ENCODE assay signal across 9 cellular contexts in genomic region chr20:50303573-50304500, GRCh38.
A peak's percentile ranks its signal among the peaks of the same experiment; 100 is the strongest.
DNase-seq lines count a peak whose midpoint lies in the region; FAIRE-seq and TF ChIP-seq lines count a peak whose summit lies in the region.
"Had no signal": no experiment of that assay in that cellular context is flagged by ENCODE, and none has a peak within 500 bp of the region (broad histone marks: within the 10 kb centered on the region; RNA-seq: fewer than 3 reads in every experiment).

No MANE protein-coding gene starts in this region.

- H3K4me1 Mint-ChIP-seq in neural progenitor cell, result peaks cover 22% of the 10 kb centered on the region
- H3K4me1 Mint-ChIP-seq in activated T-helper 2 cell treated with anti-CD3 and anti-CD28 coated beads, Interferon-gamma antibody, Interleukin-2, Interleukin-4, amounts not matched to agents 10 μg/mL and 5 μg/mL and 100 μg/mL, durations not matched to agents 14 hours and 24 hours and 36 hours (ENCODE audit: low read depth), result peaks cover 2% of the 10 kb centered on the region
- H3K4me1 Mint-ChIP-seq in activated naive CD4-positive, alpha-beta T cell treated with anti-CD3 and anti-CD28 coated beads, Interleukin-2, amount 10 ng/mL, durations not matched to agents 7 days and 5 days, result peaks cover 11% of the 10 kb centered on the region

- H3K27me3 ChIP-seq in neural progenitor cell, result no peaks in the 10 kb centered on the region

- H3K9ac ChIP-seq in neural progenitor cell, result no peak overlapping the region

- no peaks in the 10 kb centered on the region for H3K9me3 ChIP-seq in neural progenitor cell (ENCODE audit: low read depth)

- H3K36me3 Mint-ChIP-seq in neural progenitor cell, result no peaks in the 10 kb centered on the region
- no peaks in the 10 kb centered on the region for H3K36me3 Mint-ChIP-seq in activated T-helper 2 cell treated with anti-CD3 and anti-CD28 coated beads, Interferon-gamma antibody, Interleukin-2, Interleukin-4, amounts not matched to agents 10 μg/mL and 5 μg/mL and 100 μg/mL, durations not matched to agents 14 hours and 24 hours and 36 hours (ENCODE audit: low read depth)
- no peaks in the 10 kb centered on the region for H3K36me3 Mint-ChIP-seq in activated naive CD4-positive, alpha-beta T cell treated with anti-CD3 and anti-CD28 coated beads, Interleukin-2, amount 10 ng/mL, durations not matched to agents 7 days and 5 days

- H3K4me1 ChIP-seq in neural progenitor cell, result peaks cover 2% of the 10 kb centered on the region

- H2AFZ ChIP-seq in neural progenitor cell (replicated peaks), result no peak overlapping the region

- peak overlapping the region; percentile 31 for H3K27ac Mint-ChIP-seq in neural progenitor cell
- no peak overlapping the region for H3K27ac Mint-ChIP-seq in activated T-helper 2 cell treated with anti-CD3 and anti-CD28 coated beads, Interferon-gamma antibody, Interleukin-2, Interleukin-4, amounts not matched to agents 10 μg/mL and 5 μg/mL and 100 μg/mL, durations not matched to agents 14 hours and 24 hours and 36 hours
- no peak overlapping the region for H3K27ac Mint-ChIP-seq in activated naive CD4-positive, alpha-beta T cell treated with anti-CD3 and anti-CD28 coated beads, Interleukin-2, amount 10 ng/mL, durations not matched to agents 7 days and 5 days

- H3K4me3 ChIP-seq in neural progenitor cell, result no peak overlapping the region

- no peak for TF ChIP-seq CTCF in neural progenitor cell (IDR thresholded peaks at IDR 0.05)

- peak; percentile 44 for DNase-seq in CD1c-positive myeloid dendritic cell (ENCODE audit: extremely low spot score)
- peak; percentile 86 for DNase-seq in NCI-H510A treated with DMSO at 0.1 percent for 48 hours (lab: John Stamatoyannopoulos, UW)
- DNase-seq in epidermal melanocyte (ENCODE audit: insufficient read length, low spot score), result peak; percentile 51
- no peak for DNase-seq in neural progenitor cell (ENCODE audit: low spot score)
- DNase-seq in frontal cortex (ENCODE audit: low spot score in 2 of 2), result no peak
- no peak for DNase-seq in central memory CD4-positive, alpha-beta T cell
- DNase-seq in activated T-helper 2 cell treated with anti-CD3 and anti-CD28 coated beads, Interferon-gamma antibody, Interleukin-2, Interleukin-4, amounts not matched to agents 10 μg/mL and 5 μg/mL and 100 μg/mL, durations not matched to agents 14 hours and 24 hours and 36 hours (ENCODE audit: low spot score), result no peak
- DNase-seq in activated naive CD4-positive, alpha-beta T cell treated with anti-CD3 and anti-CD28 coated beads, Interleukin-2, amount 10 ng/mL, durations not matched to agents 7 days and 5 days, result no peak

- H4K20me1 ChIP-seq in neural progenitor cell (ENCODE audit: low read depth), result no peaks in the 10 kb centered on the region

- CTCF ChIA-PET in activated naive CD4-positive, alpha-beta T cell treated with anti-CD3 and anti-CD28 coated beads, Interleukin-2, amount 10 ng/mL, durations not matched to agents 7 days and 5 days (lab: Charles Lee), result no interaction called here

- H3K27me3 Mint-ChIP-seq in neural progenitor cell (ENCODE audit: insufficient read depth, low read depth), result peaks cover 12% of the 10 kb centered on the region
- H3K27me3 Mint-ChIP-seq in activated T-helper 2 cell treated with anti-CD3 and anti-CD28 coated beads, Interferon-gamma antibody, Interleukin-2, Interleukin-4, amounts not matched to agents 10 μg/mL and 5 μg/mL and 100 μg/mL, durations not matched to agents 14 hours and 24 hours and 36 hours (ENCODE audit: low read depth), result peaks cover 10% of the 10 kb centered on the region
- peaks cover 25% of the 10 kb centered on the region for H3K27me3 Mint-ChIP-seq in activated naive CD4-positive, alpha-beta T cell treated with anti-CD3 and anti-CD28 coated beads, Interleukin-2, amount 10 ng/mL, durations not matched to agents 7 days and 5 days

- intact Hi-C loops in activated T-helper 2 cell treated with anti-CD3 and anti-CD28 coated beads, Interferon-gamma antibody, Interleukin-2, Interleukin-4, amounts not matched to agents 10 μg/mL and 5 μg/mL and 100 μg/mL, durations not matched to agents 14 hours and 24 hours and 36 hours (cut with micrococcal nuclease), result no loop called here

- H3K36me3 ChIP-seq in neural progenitor cell, result no peaks in the 10 kb centered on the region

- H3K9me3 Mint-ChIP-seq in neural progenitor cell, result no peaks in the 10 kb centered on the region
- no peaks in the 10 kb centered on the region for H3K9me3 Mint-ChIP-seq in activated T-helper 2 cell treated with anti-CD3 and anti-CD28 coated beads, Interferon-gamma antibody, Interleukin-2, Interleukin-4, amounts not matched to agents 10 μg/mL and 5 μg/mL and 100 μg/mL, durations not matched to agents 14 hours and 24 hours and 36 hours
- H3K9me3 Mint-ChIP-seq in activated naive CD4-positive, alpha-beta T cell treated with anti-CD3 and anti-CD28 coated beads, Interleukin-2, amount 10 ng/mL, durations not matched to agents 7 days and 5 days, result no peaks in the 10 kb centered on the region

- H3F3A ChIP-seq in neural progenitor cell (ENCODE audit: low read depth), result no peaks in the 10 kb centered on the region

- H3K79me2 ChIP-seq in neural progenitor cell (ENCODE audit: low read depth), result no peaks in the 10 kb centered on the region

- no peak overlapping the region for H3K27ac ChIP-seq in neural progenitor cell
- H3K27ac ChIP-seq: VCaP had no signal

- H3K4me3 Mint-ChIP-seq in neural progenitor cell, result no peak overlapping the region
- no peak overlapping the region for H3K4me3 Mint-ChIP-seq in activated T-helper 2 cell treated with anti-CD3 and anti-CD28 coated beads, Interferon-gamma antibody, Interleukin-2, Interleukin-4, amounts not matched to agents 10 μg/mL and 5 μg/mL and 100 μg/mL, durations not matched to agents 14 hours and 24 hours and 36 hours (ENCODE audit: low read depth)
- H3K4me3 Mint-ChIP-seq in activated naive CD4-positive, alpha-beta T cell treated with anti-CD3 and anti-CD28 coated beads, Interleukin-2, amount 10 ng/mL, durations not matched to agents 7 days and 5 days, result no peak overlapping the region

- H3K4me2 ChIP-seq in neural progenitor cell, result no peak overlapping the region

- no peak for FAIRE-seq in frontal cortex (lab: Jason Lieb, UNC)

Comparison
In these comparisons a context has a peak if more than half of its experiments do, and no peak if none do; other contexts are left out.
1. DNase-seq: peak in CD1c-positive myeloid dendritic cell (single experiment), NCI-H510A treated with DMSO at 0.1 percent for 48 hours (single experiment) and epidermal melanocyte (single experiment); none in neural progenitor cell (single experiment), frontal cortex (0 of 2), central memory CD4-positive, alpha-beta T cell (single experiment), activated T-helper 2 cell treated with anti-CD3 and anti-CD28 coated beads, Interferon-gamma antibody, Interleukin-2, Interleukin-4, amounts not matched to agents 10 μg/mL and 5 μg/mL and 100 μg/mL, durations not matched to agents 14 hours and 24 hours and 36 hours (single experiment) and activated naive CD4-positive, alpha-beta T cell treated with anti-CD3 and anti-CD28 coated beads, Interleukin-2, amount 10 ng/mL, durations not matched to agents 7 days and 5 days (single experiment).